Comparison of ENCODE assay signal across 8 cellular contexts in the genomic region with DNA sequence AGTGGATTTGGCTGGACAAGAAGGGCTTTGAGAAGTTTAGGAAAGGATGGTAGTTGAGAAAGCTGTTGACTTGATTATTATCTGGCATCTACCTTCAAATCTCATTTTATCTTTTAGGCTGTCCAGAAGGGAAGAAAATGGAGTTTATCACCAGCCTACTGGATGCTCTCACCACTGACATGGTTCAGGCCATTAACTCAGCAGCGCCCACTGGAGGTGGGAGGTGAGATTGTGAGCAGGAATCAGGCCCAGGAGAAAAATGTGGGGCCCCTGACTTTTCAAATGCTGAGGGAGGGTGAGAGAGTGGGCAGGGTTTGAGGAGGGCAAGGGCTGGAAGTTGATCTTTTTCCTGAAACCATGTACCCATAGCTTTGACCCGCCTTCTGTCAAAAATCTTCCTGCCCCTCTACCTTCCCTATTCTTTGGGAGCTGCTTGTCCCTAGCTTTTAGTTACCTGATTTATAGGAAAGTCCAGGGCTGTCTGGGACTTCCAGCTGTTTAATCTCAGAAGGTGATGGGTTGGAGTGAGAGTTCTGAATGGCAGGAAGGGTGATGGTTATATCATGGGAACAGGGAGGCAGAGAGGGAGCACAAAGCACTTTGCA.
DNase-seq lines count a peak whose midpoint lies in the region; ATAC-seq and TF ChIP-seq lines count a peak whose summit lies in the region.

No MANE protein-coding gene starts in this region.

- no peak overlapping the region for H3K27ac Mint-ChIP-seq in activated naive CD4-positive, alpha-beta T cell treated with anti-CD3 and anti-CD28 coated beads for 36 hours
- H3K27ac Mint-ChIP-seq in endodermal cell = no peak overlapping the region

- H3K27me3 Mint-ChIP-seq in activated naive CD4-positive, alpha-beta T cell treated with anti-CD3 and anti-CD28 coated beads for 36 hours (ENCODE audit: low read depth) = peaks cover 3% of the 10 kb centered on the region
- H3K27me3 Mint-ChIP-seq in endodermal cell (ENCODE audit: insufficient read depth) = peaks cover 2% of the 10 kb centered on the region

- WGBS in endodermal cell (ENCODE audit: insufficient coverage in 1 of 2, insufficient read length in 1 of 2), 2 experiments = 0 to 61% methylated on average over 1 to 2 of the region's 2 CpGs

- peaks cover 6% of the 10 kb centered on the region for H3K27me3 ChIP-seq in endodermal cell (ENCODE audit: control insufficient read depth, insufficient read depth, low read length, poor library complexity, severe bottlenecking)

- no peak overlapping the region for H3K4me3 Mint-ChIP-seq in activated naive CD4-positive, alpha-beta T cell treated with anti-CD3 and anti-CD28 coated beads for 36 hours
- no peak overlapping the region for H3K4me3 Mint-ChIP-seq in endodermal cell

- TF ChIP-seq CTCF in endodermal cell (conservative IDR thresholded peaks at IDR 0.05) = peak; percentile 92

- ATAC-seq in GM21576 (IDR thresholded peaks at IDR 0.05; ENCODE audit: unreplicated experiment) = no peak
- ATAC-seq in HG02938 (IDR thresholded peaks at IDR 0.05; ENCODE audit: unreplicated experiment) = no peak

- no peak overlapping the region for H3K4me3 ChIP-seq in endodermal cell (ENCODE audit: low read length)

- H3K4me1 Mint-ChIP-seq in activated naive CD4-positive, alpha-beta T cell treated with anti-CD3 and anti-CD28 coated beads for 36 hours (ENCODE audit: low read depth) = peaks cover 2% of the 10 kb centered on the region
- peaks cover 16% of the 10 kb centered on the region for H3K4me1 Mint-ChIP-seq in endodermal cell

- no peaks in the 10 kb centered on the region for H3K36me3 Mint-ChIP-seq in activated naive CD4-positive, alpha-beta T cell treated with anti-CD3 and anti-CD28 coated beads for 36 hours (ENCODE audit: low read depth)
- H3K36me3 Mint-ChIP-seq in endodermal cell (ENCODE audit: low read depth) = no peaks in the 10 kb centered on the region

- peaks cover 10% of the 10 kb centered on the region for H3K4me1 ChIP-seq in endodermal cell (ENCODE audit: control insufficient read depth, insufficient read depth, low read length)

- H3K9ac ChIP-seq in endodermal cell (ENCODE audit: extremely low read depth, low read length, poor library complexity, severe bottlenecking) = no peak overlapping the region

- H3K27ac ChIP-seq in endodermal cell (ENCODE audit: low read depth, low read length) = no peak overlapping the region

- no peaks in the 10 kb centered on the region for H3K9me3 Mint-ChIP-seq in activated naive CD4-positive, alpha-beta T cell treated with anti-CD3 and anti-CD28 coated beads for 36 hours
- H3K9me3 Mint-ChIP-seq in endodermal cell = no peaks in the 10 kb centered on the region

- H3K9me3 ChIP-seq in endodermal cell (ENCODE audit: control insufficient read depth, low read length) = no peaks in the 10 kb centered on the region

- no peaks in the 10 kb centered on the region for H3K36me3 ChIP-seq in endodermal cell (ENCODE audit: control insufficient read depth, insufficient read depth, low read length)

- intact Hi-C loops in activated naive CD4-positive, alpha-beta T cell treated with anti-CD3 and anti-CD28 coated beads for 36 hours (cut with micrococcal nuclease) = loop anchor here (1.0 kb wide), 1 partner anchor 195 kb away; no protein-coding TSS in a partner anchor

- DNase-seq in activated naive CD4-positive, alpha-beta T cell treated with anti-CD3 and anti-CD28 coated beads for 36 hours = peak; percentile 73
- DNase-seq in activated naive CD4-positive, alpha-beta T cell (lab: John Stamatoyannopoulos, UW) = no peak
- DNase-seq in NCI-H1694 treated with DMSO at 0.1 percent for 48 hours (lab: John Stamatoyannopoulos, UW) (peak; percentile 73), endodermal cell (peak; percentile 93), pons (ENCODE audit: low spot score) (peak; percentile 46), activated gamma-delta T cell (lab: John Stamatoyannopoulos, UW) (no peak)

- CTCF ChIA-PET in activated naive CD4-positive, alpha-beta T cell treated with anti-CD3 and anti-CD28 coated beads for 36 hours (lab: Charles Lee) = interaction anchor here (0.5 to 2.5 kb wide), 12 partner anchors 11 to 209 kb away, joined by 3 to 16 read pairs (median 3); no protein-coding TSS in a partner anchor

Comparison
In these comparisons a context has a peak if more than half of its experiments do, and no peak if none do; other contexts are left out.
1. DNase-seq: peak in activated naive CD4-positive, alpha-beta T cell treated with anti-CD3 and anti-CD28 coated beads for 36 hours (single experiment), NCI-H1694 treated with DMSO at 0.1 percent for 48 hours (single experiment), endodermal cell (single experiment) and pons (single experiment); none in activated naive CD4-positive, alpha-beta T cell (0 of 4) and activated gamma-delta T cell (single experiment).